Comparison of ENCODE assay signal across 8 cellular contexts in the genomic region with DNA sequence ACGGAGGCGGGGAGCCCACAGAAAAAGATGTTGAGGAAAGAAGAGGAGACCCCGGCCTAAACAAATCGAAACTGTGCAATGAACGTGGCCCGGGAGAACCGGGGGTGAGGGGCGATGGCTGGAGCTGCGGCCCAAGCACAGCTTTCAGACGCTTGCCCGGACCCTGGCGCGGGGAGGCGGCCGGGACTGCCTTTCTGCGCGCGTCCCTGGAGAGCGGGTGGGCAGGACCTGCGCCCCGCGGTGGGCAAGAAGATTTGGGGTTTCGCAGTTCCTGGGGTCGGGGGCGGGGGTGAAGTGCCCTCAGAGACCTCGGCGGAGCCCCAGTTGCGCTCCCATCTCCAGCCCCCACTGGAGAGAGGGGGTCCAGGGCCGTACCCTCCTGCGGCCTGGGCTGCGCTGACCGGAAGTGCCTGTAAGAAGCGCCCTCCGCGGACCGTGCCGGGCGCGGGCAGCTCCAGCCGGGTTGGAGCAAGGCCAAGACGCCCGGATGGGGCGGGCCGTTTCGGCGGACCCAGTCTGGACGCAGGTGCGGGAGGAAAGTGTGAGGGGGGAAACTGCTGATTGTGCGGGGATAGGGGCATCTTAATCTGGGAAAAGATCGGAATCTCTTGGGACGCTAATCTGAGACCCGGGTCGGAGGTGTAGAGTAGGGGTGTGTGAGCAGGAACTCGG. TPM values are rescaled to one million over a fixed set of nuclear protein-coding genes. Genes with fewer than 3 reads are reported as not detected.
DNase-seq lines count a peak whose midpoint lies in the region; ATAC-seq and TF ChIP-seq lines count a peak whose summit lies in the region.

No MANE protein-coding gene starts in this region.

- TF ChIP-seq CTCF in HEK293 (tag by site-specific recombination; IDR thresholded peaks at IDR 0.05) (no peak), GM10248 (IDR thresholded peaks at IDR 0.05; ENCODE audit: control extremely low read depth, extremely low read depth, low read depth, missing control alignments) (no peak)

- no peaks in the 10 kb centered on the region for H3K9me3 ChIP-seq in HEK293 (ENCODE audit: control insufficient read depth, insufficient read depth, low read depth, low read length)
- no peaks in the 10 kb centered on the region for H3K9me3 ChIP-seq in skeletal muscle tissue (ENCODE audit: control insufficient read depth in 3 of 3, low read length in 3 of 3)

- H3K4me3 ChIP-seq in HEK293 (ENCODE audit: low read depth, low read length) (peak overlapping the region; percentile 27), skeletal muscle tissue (ENCODE audit: low read length in 3 of 3) (peak overlapping the region; percentile 74 to 78 (median 75))

- H3K36me3 Mint-ChIP-seq in activated T-helper 17 cell treated with anti-CD3 and anti-CD28 coated beads, Interleukin-2, amount 50 U/mL, for 72 hours (ENCODE audit: low read depth): peaks cover 4% of the 10 kb centered on the region
- peaks cover 0 to 3% (median 0%) of the 10 kb centered on the region in 3 donors for H3K36me3 Mint-ChIP-seq in immature natural killer cell

- H3K9ac ChIP-seq in skeletal muscle tissue (ENCODE audit: low read depth in 1 of 3, low read length in 3 of 3): peak overlapping the region; percentile 72 to 84 (median 82)

- DNase-seq in immature natural killer cell (no peak), GM10248 (ENCODE audit: extremely low spot score) (no peak)
- DNase-seq in stimulated activated CD4-positive, alpha-beta T cell treated with anti-CD3 and anti-CD28 coated beads, Interleukin-4, amount 100 ng/mL, for 24 hours: no peak

- CTCF ChIA-PET in HEK293 (lab: Yijun Ruan, JAX) (no interaction called here), GM10248 (lab: Yijun Ruan, JAX) (no interaction called here)

- H3K4me3 Mint-ChIP-seq in activated T-helper 17 cell treated with anti-CD3 and anti-CD28 coated beads, Interleukin-2, amount 50 U/mL, for 72 hours: peak overlapping the region; percentile 63
- peak overlapping the region in 4 of 5 donors; percentile 21 to 63 (median 38) for H3K4me3 Mint-ChIP-seq in immature natural killer cell

- H3K27ac Mint-ChIP-seq in activated T-helper 17 cell treated with anti-CD3 and anti-CD28 coated beads, Interleukin-2, amount 50 U/mL, for 72 hours: no peak overlapping the region
- no peak overlapping the region for H3K27ac Mint-ChIP-seq in immature natural killer cell

- H3K4me1 Mint-ChIP-seq in activated T-helper 17 cell treated with anti-CD3 and anti-CD28 coated beads, Interleukin-2, amount 50 U/mL, for 72 hours: no peaks in the 10 kb centered on the region
- peaks cover 0 to 3% of the 10 kb centered on the region in 2 donors for H3K4me1 Mint-ChIP-seq in immature natural killer cell

- ATAC-seq in activated T-helper 17 cell treated with anti-CD3 and anti-CD28 coated beads, Interleukin-2, amount 50 U/mL, for 72 hours (replicated peaks): no peak
- no peak for ATAC-seq in GM18909 (IDR thresholded peaks at IDR 0.05; ENCODE audit: poor library complexity, unreplicated experiment)
- ATAC-seq in HG03442 (IDR thresholded peaks at IDR 0.05; ENCODE audit: unreplicated experiment): no peak

- H3K9me3 Mint-ChIP-seq in activated T-helper 17 cell treated with anti-CD3 and anti-CD28 coated beads, Interleukin-2, amount 50 U/mL, for 72 hours: no peaks in the 10 kb centered on the region
- peaks cover 0 to 8% (median 0%) of the 10 kb centered on the region in 6 donors for H3K9me3 Mint-ChIP-seq in immature natural killer cell

- H3K4me1 ChIP-seq in HEK293 (ENCODE audit: control insufficient read depth, insufficient read depth, low read length) (no peaks in the 10 kb centered on the region), skeletal muscle tissue (ENCODE audit: control insufficient read depth in 3 of 3, insufficient read depth in 3 of 3, low read length in 3 of 3) (peaks cover 4 to 15% (median 6%) of the 10 kb centered on the region in 3 donors)

- POLR2A ChIA-PET in HEK293 (lab: Yijun Ruan, JAX) (no interaction called here), GM10248 (lab: Yijun Ruan, JAX) (no interaction called here)

- peaks cover 68% of the 10 kb centered on the region for H3K27me3 Mint-ChIP-seq in activated T-helper 17 cell treated with anti-CD3 and anti-CD28 coated beads, Interleukin-2, amount 50 U/mL, for 72 hours
- peaks cover 18 to 45% (median 20%) of the 10 kb centered on the region in 3 donors for H3K27me3 Mint-ChIP-seq in immature natural killer cell (ENCODE audit: low read depth in 3 of 3)

- peaks cover 0 to 10% of the 10 kb centered on the region in 2 experiments; a peak in 1 of 3 replicates for H3K36me3 ChIP-seq in HEK293 (ENCODE audit: control insufficient read depth in 2 of 2, insufficient read depth in 1 of 2, low read length in 2 of 2)
- peaks cover 0 to 2% (median 0%) of the 10 kb centered on the region in 3 donors for H3K36me3 ChIP-seq in skeletal muscle tissue (ENCODE audit: control insufficient read depth in 3 of 3, insufficient read depth in 3 of 3, low read length in 3 of 3)

- H3K27me3 ChIP-seq in skeletal muscle tissue (ENCODE audit: control insufficient read depth in 3 of 3, insufficient read depth in 3 of 3, low read length in 3 of 3): peaks cover 9 to 34% (median 32%) of the 10 kb centered on the region in 3 donors

- H3K27ac ChIP-seq in HEK293 (ENCODE audit: extremely low read depth, low read depth, low read length) (no peak overlapping the region), skeletal muscle tissue (ENCODE audit: low read depth, low read length) (peak overlapping the region; percentile 66)

TF ChIP-seq in HEK293, 187 proteins besides CTCF, POLR2A, EP300 and RAD21 (continues in another document):
- TF ChIP-seq ZNF654 (tag by site-specific recombination; IDR thresholded peaks at IDR 0.05; ENCODE audit: low read depth) (no peak), SCRT2 (tag by site-specific recombination; IDR thresholded peaks at IDR 0.05) (no peak), ZNF580 (tag by site-specific recombination; IDR thresholded peaks at IDR 0.05) (no peak), ZSCAN30 (tag by site-specific recombination; IDR thresholded peaks at IDR 0.05) (no peak), SETDB1 (IDR thresholded peaks at IDR 0.05; ENCODE audit: insufficient read length, low read length) (no peak), TRIM28 (IDR thresholded peaks at IDR 0.05; ENCODE audit: borderline replicate concordance, low read length) (no peak), ZNF585B (tag by site-specific recombination; IDR thresholded peaks at IDR 0.05) (no peak), KLF17 (tag by site-specific recombination; IDR thresholded peaks at IDR 0.05) (no peak), ZNF596 (tag by site-specific recombination; IDR thresholded peaks at IDR 0.05) (no peak), YY2 (tag by site-specific recombination; IDR thresholded peaks at IDR 0.05) (no peak), ZNF624 (tag by site-specific recombination; IDR thresholded peaks at IDR 0.05) (no peak), ZNF639 (tag by site-specific recombination; IDR thresholded peaks at IDR 0.05) (no peak), BCL11A (tag by site-specific recombination; IDR thresholded peaks at IDR 0.05; ENCODE audit: low read depth) (no peak), ZNF549 (tag by site-specific recombination; IDR thresholded peaks at IDR 0.05) (no peak)

RNA-seq across cellular contexts. Expression of gene EN1, which starts 11.6 kb away (rescaled TPM):
- total RNA-seq in activated T-helper 17 cell treated with anti-CD3 and anti-CD28 coated beads, Interleukin-2, amount 50 U/mL, for 72 hours: not detected
- polyA plus RNA-seq in immature natural killer cell: not detected
- total RNA-seq in skeletal muscle tissue: 4.2 TPM
